In genomic region chr9:89804766-89805531, GRCh38 we compare ENCODE assay signal across 21 cellular contexts.
"Had no signal": no experiment of that assay in that cellular context is flagged by ENCODE, and none has a peak within 500 bp of the region (broad histone marks: within the 10 kb centered on the region; RNA-seq: fewer than 3 reads in every experiment).

No MANE protein-coding gene starts in this region.

- H3K4me3 ChIP-seq: dorsolateral prefrontal cortex, heart left ventricle, sigmoid colon, skin epidermis, testis, tibial nerve had no signal

- H3K27ac ChIP-seq: dorsolateral prefrontal cortex, sigmoid colon, skin epidermis, testis, tibial nerve had no signal

- H3K36me3 ChIP-seq: heart left ventricle, sigmoid colon, tibial nerve had no signal

- H3K9me3 ChIP-seq: heart left ventricle, sigmoid colon, testis, tibial nerve had no signal

- ATAC-seq: esophagus mucosa; heart left ventricle; left lobe of liver; naive thymus-derived CD4-positive, alpha-beta T cell; stimulated activated naive B cell treated with anti-CD40 and anti-IgM and Interleukin-4, amounts not matched to agents 10 μg/mL and 1 μg/mL and 100 μg/mL, for 72 hours; stimulated activated naive CD8-positive, alpha-beta T cell treated with anti-CD3 and anti-CD28 coated beads, Interleukin-15, amount 100 ng/mL, for 72 hours had no signal

- FAIRE-seq: endometrium, frontal cortex, islet of Langerhans had no signal

- H3K27me3 ChIP-seq: dorsolateral prefrontal cortex, sigmoid colon, testis, tibial nerve had no signal

- DNase-seq: cortex of kidney; dorsolateral prefrontal cortex; effector CD8-positive, alpha-beta T cell; heart left ventricle; hypothalamus; mammary epithelial cell; naive thymus-derived CD4-positive, alpha-beta T cell; nephron progenitor cell; sigmoid colon; stimulated activated CD4-positive, alpha-beta T cell treated with anti-CD3 and anti-CD28 coated beads, Interleukin-2, amount 100 ng/mL, for 24 hours; stimulated activated CD4-positive, alpha-beta T cell treated with anti-CD3 and anti-CD28 coated beads, Interleukin-4, amount 100 ng/mL, for 4 hours; stimulated activated naive B cell treated with anti-CD40 and anti-IgM and Interleukin-4, amounts not matched to agents 10 μg/mL and 1 μg/mL and 100 μg/mL, for 72 hours; stimulated activated naive CD8-positive, alpha-beta T cell treated with anti-CD3 and anti-CD28 coated beads, Interleukin-15, amount 100 ng/mL, for 72 hours; testis had no signal
